Comparison of ENCODE assay signal across 29 cellular contexts in genomic region chr7:111892568-111892967, GRCh38.
"Had no signal": no experiment of that assay in that cellular context is flagged by ENCODE, and none has a peak within 500 bp of the region (broad histone marks: within the 10 kb centered on the region; RNA-seq: fewer than 3 reads in every experiment).

No MANE protein-coding gene starts in this region.

- DNase-seq: activated B cell treated with CpG ODN at 0.5 μM for 24 hours; activated CD4-positive, alpha-beta memory T cell treated with anti-CD3 and anti-CD28 coated beads for 36 hours; activated CD4-positive, alpha-beta T cell treated with anti-CD3 and anti-CD28 coated beads for 4 hours; activated CD4-positive, alpha-beta T cell treated with anti-CD3 and anti-CD28 coated beads, Interleukin-2, amount 10 ng/mL, durations not matched to agents 24 days and 14 days; activated CD4-positive, alpha-beta T cell treated with anti-CD3 and anti-CD28 coated beads, Interleukin-2, amount 50 U/mL, for 1 hour; activated CD4-positive, alpha-beta T cell treated with anti-CD3 and anti-CD28 coated beads, Interleukin-2, amount 50 U/mL, for 4 hours; activated CD4-positive, CD25-positive, alpha-beta regulatory T cell treated with anti-CD3 and anti-CD28 coated beads, Interleukin-2, amount 50 U/mL, for 72 hours; activated CD8-positive, alpha-beta memory T cell treated with anti-CD3 and anti-CD28 coated beads, Interleukin-2, amount 50 U/mL, for 4 hours; activated CD8-positive, alpha-beta T cell treated with anti-CD3 and anti-CD28 coated beads for 36 hours; activated effector memory CD4-positive, alpha-beta T cell treated with anti-CD3 and anti-CD28 coated beads, Interleukin-2, amount 50 U/mL, for 16 hours; activated gamma-delta T cell treated with Interleukin-2 at 50 U/mL for 16 hours; activated naive CD4-positive, alpha-beta T cell; activated naive CD4-positive, alpha-beta T cell treated with anti-CD3 and anti-CD28 coated beads for 36 hours; activated T-cell treated with anti-CD3 and anti-CD28 coated beads for 4 hours; activated T-cell treated with anti-CD3 and anti-CD28 coated beads, Interleukin-2, amount 50 U/mL, for 1 hour; activated T-cell treated with anti-CD3 and anti-CD28 coated beads, Interleukin-2, amount 50 U/mL, for 4 hours; activated T-cell treated with anti-CD3 and anti-CD28 coated beads, Interleukin-2, amount 50 U/mL, for 72 hours; amniotic stem cell; aorta; body of pancreas; brain microvascular endothelial cell; central memory CD4-positive, alpha-beta T cell; SW 1271; T-helper 1 cell; T-helper 2 cell; T-helper 9 cell had no signal

- H3K36me3 ChIP-seq: brain microvascular endothelial cell, breast epithelium had no signal

- H3K4me1 ChIP-seq: body of pancreas, breast epithelium had no signal

- H3K4me3 ChIP-seq: body of pancreas, breast epithelium had no signal

- ATAC-seq: activated CD8-positive, alpha-beta T cell treated with anti-CD3 and anti-CD28 coated beads for 36 hours; activated T-cell treated with anti-CD3 and anti-CD28 coated beads, Interleukin-2, amount 50 U/mL, for 4 hours; activated T-cell treated with anti-CD3 and anti-CD28 coated beads, Interleukin-2, amount 50 U/mL, for 72 hours; activated T-helper 17 cell treated with anti-CD3 and anti-CD28 coated beads, Interleukin-2, amount 50 U/mL, for 72 hours; body of pancreas had no signal

- H3K9me3 ChIP-seq: body of pancreas, breast epithelium had no signal

- H3K27ac ChIP-seq: body of pancreas, brain microvascular endothelial cell, breast epithelium, VCaP had no signal

- H3K27me3 ChIP-seq: body of pancreas, brain microvascular endothelial cell, breast epithelium had no signal
